In genomic region chr11:8701891-8702597, GRCh38 we compare ENCODE assay signal across 24 cellular contexts. TPM values are rescaled to one million over a fixed set of nuclear protein-coding genes. Genes with fewer than 3 reads are reported as not detected.
A peak's percentile ranks its signal among the peaks of the same experiment; 100 is the strongest.
DNase-seq lines count a peak whose midpoint lies in the region; ATAC-seq and TF ChIP-seq lines count a peak whose summit lies in the region.
"Had no signal": no experiment of that assay in that cellular context is flagged by ENCODE, and none has a peak within 500 bp of the region (broad histone marks: within the 10 kb centered on the region; RNA-seq: fewer than 3 reads in every experiment).

No MANE protein-coding gene starts in this region.

- H3K27me3 Mint-ChIP-seq in dendritic cell treated with granulocyte-macrophage colony-stimulating factor and Interleukin-4, amounts not matched to agents 40 ng/mL and 50 ng/mL, for 4 days = peaks cover 7% of the 10 kb centered on the region
- no peaks in the 10 kb centered on the region for H3K27me3 Mint-ChIP-seq in nephron (ENCODE audit: low read depth)

- H3K36me3 Mint-ChIP-seq in dendritic cell treated with granulocyte-macrophage colony-stimulating factor and Interleukin-4, amounts not matched to agents 40 ng/mL and 50 ng/mL, for 4 days (ENCODE audit: low read depth) = peaks cover 11% of the 10 kb centered on the region
- H3K36me3 Mint-ChIP-seq in nephron (ENCODE audit: low read depth) = peaks cover 64% of the 10 kb centered on the region

- H3K27me3 ChIP-seq in HUES48 (ENCODE audit: control insufficient read depth, insufficient read depth, low read length) (no peaks in the 10 kb centered on the region), testis (no peaks in the 10 kb centered on the region), brain microvascular endothelial cell (replicated peaks) (no peaks in the 10 kb centered on the region)
- H3K27me3 ChIP-seq: heart right ventricle, neutrophil, transverse colon had no signal

- no peaks in the 10 kb centered on the region for H3K9me3 Mint-ChIP-seq in dendritic cell treated with granulocyte-macrophage colony-stimulating factor and Interleukin-4, amounts not matched to agents 40 ng/mL and 50 ng/mL, for 4 days
- no peaks in the 10 kb centered on the region for H3K9me3 Mint-ChIP-seq in nephron

- DNase-seq in testis (no peak), dedifferentiated amniotic fluid mesenchymal stem cell (ENCODE audit: extremely low spot score) (no peak), HT-29 (ENCODE audit: low spot score) (no peak), brain microvascular endothelial cell (no peak)
- DNase-seq: activated CD4-positive, alpha-beta T cell treated with anti-CD3 and anti-CD28 coated beads for 4 hours; activated effector memory CD4-positive, alpha-beta T cell treated with anti-CD3 and anti-CD28 coated beads, Interleukin-2, amount 50 U/mL, for 16 hours; activated T-cell treated with anti-CD3 and anti-CD28 coated beads for 4 hours; DMS53; GDM1; heart right ventricle; NCI-H1048; NCI-H187 treated with DMSO at 0.1 percent for 48 hours; PC-9; psoas muscle; Right ventricle myocardium superior; stimulated activated naive CD4-positive, alpha-beta T cell treated with Interleukin-2 at 50 U/mL for 16 hours; transverse colon had no signal

- no peak overlapping the region for H3K9ac ChIP-seq in HUES48 (ENCODE audit: low read depth, low read length)

- H3K4me1 Mint-ChIP-seq in dendritic cell treated with granulocyte-macrophage colony-stimulating factor and Interleukin-4, amounts not matched to agents 40 ng/mL and 50 ng/mL, for 4 days (ENCODE audit: low read depth) = peaks cover 67% of the 10 kb centered on the region
- peaks cover 33% of the 10 kb centered on the region for H3K4me1 Mint-ChIP-seq in nephron

- H3K4me3 Mint-ChIP-seq in dendritic cell treated with granulocyte-macrophage colony-stimulating factor and Interleukin-4, amounts not matched to agents 40 ng/mL and 50 ng/mL, for 4 days = no peak overlapping the region
- no peak overlapping the region for H3K4me3 Mint-ChIP-seq in nephron

- H3K4me1 ChIP-seq in HUES48 (ENCODE audit: control insufficient read depth, insufficient read depth, low read length) (peaks cover 44% of the 10 kb centered on the region), testis (peaks cover 44% of the 10 kb centered on the region)

- 81 to 86% methylated on average over 10 of the region's 10 CpGs for WGBS in testis, 2 donors

- H3K9me3 ChIP-seq in HUES48 (ENCODE audit: control insufficient read depth, insufficient read depth, low read length) (no peaks in the 10 kb centered on the region), testis (no peaks in the 10 kb centered on the region)
- H3K9me3 ChIP-seq: heart right ventricle, neutrophil, psoas muscle, transverse colon had no signal

- H3K36me3 ChIP-seq in HUES48 (ENCODE audit: control insufficient read depth, insufficient read depth, low read length) (peaks cover 11% of the 10 kb centered on the region), testis (ENCODE audit: low read depth, missing control alignments) (no peaks in the 10 kb centered on the region), brain microvascular endothelial cell (replicated peaks) (peaks cover 13% of the 10 kb centered on the region)
- H3K36me3 ChIP-seq: neutrophil had no signal

- no peak for TF ChIP-seq POLR2A in testis (IDR thresholded peaks at IDR 0.05)

- H3K27ac Mint-ChIP-seq in dendritic cell treated with granulocyte-macrophage colony-stimulating factor and Interleukin-4, amounts not matched to agents 40 ng/mL and 50 ng/mL, for 4 days = peak overlapping the region; percentile 53
- peak overlapping the region in 2 of 3 experiments; percentile 17 to 54 for H3K27ac Mint-ChIP-seq in nephron

- H3K27ac ChIP-seq in HUES48 (ENCODE audit: low read depth, low read length) (peak overlapping the region; percentile 11), testis (peak overlapping the region; percentile 45 to 86), brain microvascular endothelial cell (no peak overlapping the region)
- H3K27ac ChIP-seq: HL-60, neutrophil, PC-9, psoas muscle had no signal

- H3K4me3 ChIP-seq in HUES48 (ENCODE audit: low read depth, low read length) (no peak overlapping the region), testis (no peak overlapping the region), brain microvascular endothelial cell (ENCODE audit: low read depth, low read length) (no peak overlapping the region)
- H3K4me3 ChIP-seq: heart right ventricle, lung, PC-9, psoas muscle, transverse colon had no signal

- in situ Hi-C loops in brain microvascular endothelial cell (cut with HindIII; ENCODE audit: low pct_ligation_motif_present, low sequenced_read_pairs) = no loop called here

- ATAC-seq in HG02981 (IDR thresholded peaks at IDR 0.05; ENCODE audit: unreplicated experiment) = no peak
- ATAC-seq: heart right ventricle, psoas muscle had no signal

- intact Hi-C loops in dendritic cell treated with granulocyte-macrophage colony-stimulating factor and Interleukin-4, amounts not matched to agents 40 ng/mL and 50 ng/mL, for 4 days (cut with micrococcal nuclease) = no loop called here
- intact Hi-C loops in testis (cut with DNase I; ENCODE audit: low total_unique reads) = no loop called here

- TF ChIP-seq CTCF in nephron (IDR thresholded peaks at IDR 0.05; ENCODE audit: unreplicated experiment in 3 of 3) (no peak), testis (IDR thresholded peaks at IDR 0.05) (no peak), brain microvascular endothelial cell (IDR thresholded peaks at IDR 0.05; ENCODE audit: low read depth, low read length, missing control alignments) (no peak)

RNA-seq across cellular contexts. Expression of gene RPL27A, which starts 19.5 kb away (rescaled TPM):
- 100 to 1,000 TPM; 340 to 586 TPM for total RNA-seq in testis
- 1,052 TPM for polyA plus RNA-seq in testis (ENCODE audit: insufficient read depth, low read depth, low replicate concordance)
- total RNA-seq in HT-29 (2014; rRNA removed; shearing (Covaris generic)) = 2,307 and 2,374 TPM in 2 replicates

RNA-seq across cellular contexts. Expression of gene TRIM66, which starts 19.6 kb away (rescaled TPM):
- total RNA-seq in testis = 10 to 100 TPM; 37.4 to 49.6 TPM
- 49.2 TPM for polyA plus RNA-seq in testis (ENCODE audit: insufficient read depth, low read depth, low replicate concordance)
- total RNA-seq in HT-29 (2014; rRNA removed; shearing (Covaris generic)) = 6.7 and 7.0 TPM in 2 replicates
